In the genomic region with DNA sequence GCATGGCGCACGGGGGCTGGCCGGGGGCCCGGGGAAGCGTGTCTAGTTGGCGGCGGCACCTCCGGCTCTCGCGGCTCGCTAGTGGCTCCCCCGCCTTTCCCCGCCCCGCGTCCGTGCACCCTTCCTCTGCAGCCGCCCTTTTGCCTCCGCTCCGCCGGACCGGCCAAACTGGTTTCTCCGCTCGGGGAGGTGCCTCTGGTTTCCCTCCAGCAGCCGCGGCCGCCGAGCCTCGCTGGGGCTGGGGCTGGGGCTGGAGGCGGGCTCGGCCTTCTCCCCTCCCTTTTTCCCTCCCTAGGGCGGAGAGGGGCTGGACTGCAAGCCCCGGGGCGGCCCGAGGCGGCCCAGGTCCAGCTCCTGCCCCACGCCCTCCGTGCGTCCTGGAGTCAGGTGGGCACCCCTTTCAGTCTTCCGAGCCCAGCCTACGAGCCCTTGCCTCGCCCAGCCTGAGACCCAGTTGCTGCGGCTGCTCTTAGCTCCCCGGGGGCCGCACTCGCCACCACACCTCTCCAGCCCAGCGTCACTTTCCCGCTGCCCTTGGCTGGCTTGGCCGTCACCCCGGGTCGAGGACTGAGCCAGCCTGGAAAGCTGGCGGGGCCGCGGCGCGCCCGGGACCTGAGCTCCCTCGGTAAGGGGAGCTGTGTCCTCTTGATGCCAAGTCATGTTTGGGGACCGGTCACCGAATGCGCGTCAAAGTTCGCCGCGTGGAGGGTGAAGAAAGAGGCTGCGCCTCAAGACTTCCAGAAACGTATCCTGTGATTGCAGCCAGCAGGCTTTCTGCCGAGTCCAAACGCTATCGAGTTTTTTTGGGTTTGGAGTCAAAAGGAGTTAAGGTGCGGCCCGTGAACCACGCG, we compare ENCODE assay signal across 8 cellular contexts. TPM values are rescaled to one million over a fixed set of nuclear protein-coding genes. Genes with fewer than 3 reads are reported as not detected.
DNase-seq lines count a peak whose midpoint lies in the region; ATAC-seq and TF ChIP-seq lines count a peak whose summit lies in the region.

Gene ATP8B1, minus strand, starts transcription at position 197 of the 851 bp plus-strand sequence. CDS start 71,508 bp downstream, outside the sequence.

- no peaks in the 10 kb centered on the region for H3F3A ChIP-seq in neural cell (ENCODE audit: insufficient read depth, low read length, poor library complexity, severe bottlenecking)

- no peak for TF ChIP-seq RAD21 in neural cell (conservative IDR thresholded peaks at IDR 0.05)

- H3K27ac ChIP-seq in foreskin keratinocyte (no peak within 1 kb of the TSS), neural cell (ENCODE audit: low read length) (no peak within 1 kb of the TSS)

- H3K4me3 Mint-ChIP-seq in activated naive CD4-positive, alpha-beta T cell treated with anti-CD3 and anti-CD28 coated beads, Interleukin-2, amount 10 ng/mL, durations not matched to agents 7 days and 5 days: peak within 1 kb of the TSS; percentile 56
- H3K4me3 Mint-ChIP-seq in activated CD4-positive, alpha-beta memory T cell treated with anti-CD3 and anti-CD28 coated beads, Interleukin-2, amount 10 ng/mL, durations not matched to agents 7 days and 5 days: peak within 1 kb of the TSS; percentile 47

- H2AFZ ChIP-seq in neural cell (ENCODE audit: low read depth, low read length): no peak within 1 kb of the TSS

- H3K9me3 ChIP-seq in neural cell (ENCODE audit: low read length): no peaks in the 10 kb centered on the region

- peaks cover 22% of the 10 kb centered on the region for H3K4me1 ChIP-seq in foreskin keratinocyte

- peak within 1 kb of the TSS; percentile 82 for H3K4me2 ChIP-seq in neural cell (ENCODE audit: low read length)

- peak within 1 kb of the TSS; percentile 75 for H3K4me3 ChIP-seq in neural cell (ENCODE audit: low read length)

- POLR2A ChIA-PET in activated CD4-positive, alpha-beta memory T cell treated with anti-CD3 and anti-CD28 coated beads, Interleukin-2, amount 10 ng/mL, durations not matched to agents 7 days and 5 days (lab: Charles Lee): no interaction called here

- peaks cover 77% of the 10 kb centered on the region for H3K27me3 Mint-ChIP-seq in activated naive CD4-positive, alpha-beta T cell treated with anti-CD3 and anti-CD28 coated beads, Interleukin-2, amount 10 ng/mL, durations not matched to agents 7 days and 5 days
- peaks cover 46% of the 10 kb centered on the region for H3K27me3 Mint-ChIP-seq in activated CD4-positive, alpha-beta memory T cell treated with anti-CD3 and anti-CD28 coated beads, Interleukin-2, amount 10 ng/mL, durations not matched to agents 7 days and 5 days

- no peak for DNase-seq in activated naive CD4-positive, alpha-beta T cell treated with anti-CD3 and anti-CD28 coated beads, Interleukin-2, amount 10 ng/mL, durations not matched to agents 7 days and 5 days
- DNase-seq in activated naive CD4-positive, alpha-beta T cell treated with Interleukin-2 at 50 U/mL for 16 hours: no peak
- DNase-seq in HT1080 (ENCODE audit: low read depth): peak; percentile 78
- no peak for DNase-seq in activated CD4-positive, alpha-beta memory T cell treated with anti-CD3 and anti-CD28 coated beads, Interleukin-2, amount 10 ng/mL, durations not matched to agents 7 days and 5 days
- DNase-seq in foreskin keratinocyte: peak; percentile 67 to 84
- no peak for DNase-seq in KBM-7
- no peak for DNase-seq in central memory CD4-positive, alpha-beta T cell

- no peaks in the 10 kb centered on the region for H3K36me3 ChIP-seq in neural cell (ENCODE audit: insufficient read depth, low read length)

- peak within 1 kb of the TSS; percentile 26 for H3K9ac ChIP-seq in neural cell (ENCODE audit: low read length)

- no peak for TF ChIP-seq EP300 in neural cell (conservative IDR thresholded peaks at IDR 0.05; ENCODE audit: poor library complexity, severe bottlenecking)

- ATAC-seq in foreskin keratinocyte: peak; percentile 85

- no peaks in the 10 kb centered on the region for H3K79me2 ChIP-seq in neural cell (replicated peaks; ENCODE audit: insufficient read depth, low read length)

- H3K9me2 ChIP-seq in neural cell (ENCODE audit: insufficient read depth, low read length): no peaks in the 10 kb centered on the region

- CTCF ChIA-PET in activated naive CD4-positive, alpha-beta T cell treated with anti-CD3 and anti-CD28 coated beads, Interleukin-2, amount 10 ng/mL, durations not matched to agents 7 days and 5 days (lab: Charles Lee): no interaction called here
- CTCF ChIA-PET in activated CD4-positive, alpha-beta memory T cell treated with anti-CD3 and anti-CD28 coated beads, Interleukin-2, amount 10 ng/mL, durations not matched to agents 7 days and 5 days (lab: Charles Lee): no interaction called here

- in situ Hi-C loops in KBM-7 (cut with MboI; ENCODE audit: low pct_unique_long_range_greater_than_20kb, low sequenced_read_pairs): no loop called here

- H3K27me3 ChIP-seq in foreskin keratinocyte (no peaks in the 10 kb centered on the region), neural cell (ENCODE audit: insufficient read depth, low read depth, low read length) (peaks cover 63% of the 10 kb centered on the region)

- no peaks in the 10 kb centered on the region for H4K20me1 ChIP-seq in neural cell (ENCODE audit: insufficient read depth)

- TF ChIP-seq CTCF in foreskin keratinocyte (conservative IDR thresholded peaks at IDR 0.05) (no peak), neural cell (IDR thresholded peaks at IDR 0.05; ENCODE audit: poor library complexity, severe bottlenecking) (no peak)

- no peak within 1 kb of the TSS for H3K27ac Mint-ChIP-seq in activated naive CD4-positive, alpha-beta T cell treated with anti-CD3 and anti-CD28 coated beads, Interleukin-2, amount 10 ng/mL, durations not matched to agents 7 days and 5 days
- H3K27ac Mint-ChIP-seq in activated CD4-positive, alpha-beta memory T cell treated with anti-CD3 and anti-CD28 coated beads, Interleukin-2, amount 10 ng/mL, durations not matched to agents 7 days and 5 days: no peak within 1 kb of the TSS

- no peaks in the 10 kb centered on the region for H3K36me3 Mint-ChIP-seq in activated naive CD4-positive, alpha-beta T cell treated with anti-CD3 and anti-CD28 coated beads, Interleukin-2, amount 10 ng/mL, durations not matched to agents 7 days and 5 days
- no peaks in the 10 kb centered on the region for H3K36me3 Mint-ChIP-seq in activated CD4-positive, alpha-beta memory T cell treated with anti-CD3 and anti-CD28 coated beads, Interleukin-2, amount 10 ng/mL, durations not matched to agents 7 days and 5 days (ENCODE audit: low read depth)

- H3K4me1 Mint-ChIP-seq in activated naive CD4-positive, alpha-beta T cell treated with anti-CD3 and anti-CD28 coated beads, Interleukin-2, amount 10 ng/mL, durations not matched to agents 7 days and 5 days: peaks cover 15% of the 10 kb centered on the region
- H3K4me1 Mint-ChIP-seq in activated CD4-positive, alpha-beta memory T cell treated with anti-CD3 and anti-CD28 coated beads, Interleukin-2, amount 10 ng/mL, durations not matched to agents 7 days and 5 days: peaks cover 10% of the 10 kb centered on the region

- H3K9me3 Mint-ChIP-seq in activated naive CD4-positive, alpha-beta T cell treated with anti-CD3 and anti-CD28 coated beads, Interleukin-2, amount 10 ng/mL, durations not matched to agents 7 days and 5 days: no peaks in the 10 kb centered on the region
- no peaks in the 10 kb centered on the region for H3K9me3 Mint-ChIP-seq in activated CD4-positive, alpha-beta memory T cell treated with anti-CD3 and anti-CD28 coated beads, Interleukin-2, amount 10 ng/mL, durations not matched to agents 7 days and 5 days

TF ChIP-seq in neural cell, 6 proteins besides CTCF, POLR2A, EP300 and RAD21:
- TF ChIP-seq POLR2AphosphoS5 (IDR thresholded peaks at IDR 0.05) (no peak), EZH2 (IDR thresholded peaks at IDR 0.05; ENCODE audit: borderline replicate concordance, insufficient read depth, low read length, poor library complexity, severe bottlenecking) (peak; percentile 58)

RNA-seq across cellular contexts. Expression of gene ATP8B1, which starts in this region (rescaled TPM):
- total RNA-seq in HT1080 (2014; rRNA removed; shearing (Covaris generic)): 15.7 and 16.6 TPM in 2 replicates
- 20.7 and 25.9 TPM in 2 replicates for polyA plus RNA-seq in HT1080 (2015; cell fraction: cytosol; rRNA removed)
- 35.7 and 38.5 TPM in 2 replicates for polyA plus RNA-seq in HT1080 (2015; cell fraction: nucleus; rRNA removed)
- total RNA-seq in activated CD4-positive, alpha-beta memory T cell treated with anti-CD3 and anti-CD28 coated beads, Interleukin-2, amount 10 ng/mL, durations not matched to agents 7 days and 5 days: not detected
- 13.5 and 14.7 TPM in 2 replicates for total RNA-seq in foreskin keratinocyte
- polyA plus RNA-seq in foreskin keratinocyte: 2.4 and 2.9 TPM in 2 replicates
- polyA plus RNA-seq in neural cell: not detected in 2 replicates
- not detected in 2 replicates for polyA minus RNA-seq in neural cell

Comparison
In these comparisons a context has a peak if more than half of its experiments do, and no peak if none do; other contexts are left out.
1. RNA of gene ATP8B1 (total RNA-seq): 15.7 to 16.6 TPM in HT1080 and 13.5 to 14.7 TPM in foreskin keratinocyte; not detected in activated CD4-positive, alpha-beta memory T cell treated with anti-CD3 and anti-CD28 coated beads, Interleukin-2, amount 10 ng/mL, durations not matched to agents 7 days and 5 days; every median in the first group is over 10 times any median in the second.
2. DNase-seq: peak in HT1080 (single experiment) and foreskin keratinocyte (2 of 2); none in activated naive CD4-positive, alpha-beta T cell treated with anti-CD3 and anti-CD28 coated beads, Interleukin-2, amount 10 ng/mL, durations not matched to agents 7 days and 5 days (single experiment), activated naive CD4-positive, alpha-beta T cell treated with Interleukin-2 at 50 U/mL for 16 hours (single experiment), activated CD4-positive, alpha-beta memory T cell treated with anti-CD3 and anti-CD28 coated beads, Interleukin-2, amount 10 ng/mL, durations not matched to agents 7 days and 5 days (single experiment), KBM-7 (single experiment) and central memory CD4-positive, alpha-beta T cell (single experiment).